ENCODE assay signal across 28 cellular contexts in the genomic region with DNA sequence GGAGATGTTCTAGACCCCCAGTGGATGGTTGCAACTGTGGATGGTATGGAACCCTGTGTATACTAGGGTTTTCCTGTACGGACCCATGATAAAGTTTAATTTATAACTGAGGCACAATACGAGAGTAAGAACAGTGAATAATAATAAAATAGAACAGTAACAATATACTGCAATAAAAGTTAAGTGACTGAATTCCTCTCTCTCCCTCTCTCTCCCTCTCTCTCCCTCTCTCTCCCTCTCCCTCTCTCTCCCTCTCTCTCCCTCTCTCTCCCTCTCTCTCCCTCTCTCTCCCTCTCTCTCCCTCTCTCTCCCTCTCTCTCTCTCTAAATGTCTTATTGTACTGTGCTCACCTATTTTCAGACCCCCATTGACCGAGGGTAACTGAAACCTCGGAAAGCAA.
"Had no signal": no experiment of that assay in that cellular context is flagged by ENCODE, and none has a peak within 500 bp of the region (broad histone marks: within the 10 kb centered on the region; RNA-seq: fewer than 3 reads in every experiment).

No MANE protein-coding gene starts in this region.

- H3K4me3 ChIP-seq: colonic mucosa, coronary artery, dorsolateral prefrontal cortex, esophagus muscularis mucosa, esophagus squamous epithelium, gastrocnemius medialis, gastroesophageal sphincter, heart left ventricle, heart right ventricle had no signal

- FAIRE-seq: colon, endometrium, endothelial cell of umbilical vein, frontal cortex had no signal

- ATAC-seq: effector memory CD8-positive, alpha-beta T cell; esophagus mucosa; foreskin keratinocyte; gastrocnemius medialis; gastroesophageal sphincter; heart left ventricle; heart right ventricle had no signal

- H3K9me3 ChIP-seq: colonic mucosa, esophagus muscularis mucosa, esophagus squamous epithelium, gastrocnemius medialis, gastroesophageal sphincter, heart left ventricle, heart right ventricle had no signal

- H3K4me1 ChIP-seq: colonic mucosa, esophagus squamous epithelium, foreskin keratinocyte, gastrocnemius medialis, heart left ventricle, heart right ventricle had no signal

- H3K27ac ChIP-seq: colonic mucosa, coronary artery, dorsolateral prefrontal cortex, epithelial cell of prostate, esophagus muscularis mucosa, esophagus squamous epithelium, foreskin keratinocyte, gastrocnemius medialis, gastroesophageal sphincter, heart left ventricle, heart right ventricle had no signal

- DNase-seq: colonic mucosa; cortex of kidney; dermis blood vessel endothelial cell; dorsolateral prefrontal cortex; effector CD4-positive, alpha-beta T cell; effector CD8-positive, alpha-beta T cell; effector memory CD4-positive, alpha-beta T cell; effector memory CD8-positive, alpha-beta T cell; endodermal cell; erythroblast; esophagus squamous epithelium; foreskin fibroblast; foreskin keratinocyte; foreskin melanocyte; gastrocnemius medialis; glutamatergic neuron; head of caudate nucleus; heart left ventricle; heart right ventricle had no signal

- H3K27me3 ChIP-seq: colonic mucosa, foreskin keratinocyte, gastroesophageal sphincter had no signal

- H3K36me3 ChIP-seq: colonic mucosa, esophagus muscularis mucosa, esophagus squamous epithelium, gastrocnemius medialis, gastroesophageal sphincter, heart left ventricle, heart right ventricle had no signal
